ENCODE assay signal across 2 cellular contexts in the genomic region with DNA sequence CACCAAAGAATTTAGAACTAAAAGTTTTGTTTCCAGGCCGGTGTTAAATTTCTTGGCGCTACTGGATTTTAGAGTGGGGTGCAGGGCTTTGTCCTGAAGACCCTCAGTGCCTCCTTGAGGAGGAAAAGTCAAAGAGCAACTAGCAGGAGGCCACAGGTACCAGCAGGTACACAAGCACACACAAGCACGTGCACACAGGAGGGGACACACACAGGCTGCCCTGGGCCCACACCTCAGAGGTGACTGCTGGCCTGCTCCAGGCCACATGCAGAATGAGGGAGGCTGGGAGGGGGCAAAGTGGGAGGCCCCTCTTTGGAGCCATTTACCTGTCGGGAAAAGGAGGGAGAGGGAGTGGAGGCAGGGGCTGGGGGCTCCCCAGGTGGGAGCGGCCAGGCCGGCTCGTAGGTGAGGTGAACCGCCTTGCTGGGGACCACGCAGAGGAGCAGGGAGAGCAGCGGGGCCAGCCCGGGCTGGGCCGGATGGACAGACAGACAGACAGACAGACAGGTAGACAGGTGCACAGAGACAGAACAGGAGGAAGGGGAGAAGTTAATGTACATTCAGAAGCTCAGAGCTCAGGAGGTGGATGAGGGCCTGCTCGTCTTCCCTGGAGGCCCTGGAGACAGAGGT.
A peak's percentile ranks its signal among the peaks of the same experiment; 100 is the strongest.
TF ChIP-seq lines count a peak whose summit lies in the region.

No MANE protein-coding gene starts in this region.

TF ChIP-seq in GM23338, 12 proteins besides CTCF, POLR2A, EP300 and RAD21 (continues in another document):
- no peak for TF ChIP-seq EZH2phosphoT487 (IDR thresholded peaks at IDR 0.05; ENCODE audit: unreplicated experiment)
- TF ChIP-seq, protein P1, sequence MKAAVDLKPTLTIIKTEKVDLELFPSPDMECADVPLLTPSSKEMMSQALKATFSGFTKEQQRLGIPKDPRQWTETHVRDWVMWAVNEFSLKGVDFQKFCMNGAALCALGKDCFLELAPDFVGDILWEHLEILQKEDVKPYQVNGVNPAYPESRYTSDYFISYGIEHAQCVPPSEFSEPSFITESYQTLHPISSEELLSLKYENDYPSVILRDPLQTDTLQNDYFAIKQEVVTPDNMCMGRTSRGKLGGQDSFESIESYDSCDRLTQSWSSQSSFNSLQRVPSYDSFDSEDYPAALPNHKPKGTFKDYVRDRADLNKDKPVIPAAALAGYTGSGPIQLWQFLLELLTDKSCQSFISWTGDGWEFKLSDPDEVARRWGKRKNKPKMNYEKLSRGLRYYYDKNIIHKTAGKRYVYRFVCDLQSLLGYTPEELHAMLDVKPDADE (IDR thresholded peaks at IDR 0.05): no peak
- TF ChIP-seq ZNF331 (CRISPR knock-in tag; IDR thresholded peaks at IDR 0.05; ENCODE audit: low read depth): no peak
- no peak for TF ChIP-seq NANOG (IDR thresholded peaks at IDR 0.05; ENCODE audit: borderline replicate concordance)
- TF ChIP-seq JUNB (IDR thresholded peaks at IDR 0.05; ENCODE audit: unreplicated experiment): no peak
- TF ChIP-seq, protein P2, sequence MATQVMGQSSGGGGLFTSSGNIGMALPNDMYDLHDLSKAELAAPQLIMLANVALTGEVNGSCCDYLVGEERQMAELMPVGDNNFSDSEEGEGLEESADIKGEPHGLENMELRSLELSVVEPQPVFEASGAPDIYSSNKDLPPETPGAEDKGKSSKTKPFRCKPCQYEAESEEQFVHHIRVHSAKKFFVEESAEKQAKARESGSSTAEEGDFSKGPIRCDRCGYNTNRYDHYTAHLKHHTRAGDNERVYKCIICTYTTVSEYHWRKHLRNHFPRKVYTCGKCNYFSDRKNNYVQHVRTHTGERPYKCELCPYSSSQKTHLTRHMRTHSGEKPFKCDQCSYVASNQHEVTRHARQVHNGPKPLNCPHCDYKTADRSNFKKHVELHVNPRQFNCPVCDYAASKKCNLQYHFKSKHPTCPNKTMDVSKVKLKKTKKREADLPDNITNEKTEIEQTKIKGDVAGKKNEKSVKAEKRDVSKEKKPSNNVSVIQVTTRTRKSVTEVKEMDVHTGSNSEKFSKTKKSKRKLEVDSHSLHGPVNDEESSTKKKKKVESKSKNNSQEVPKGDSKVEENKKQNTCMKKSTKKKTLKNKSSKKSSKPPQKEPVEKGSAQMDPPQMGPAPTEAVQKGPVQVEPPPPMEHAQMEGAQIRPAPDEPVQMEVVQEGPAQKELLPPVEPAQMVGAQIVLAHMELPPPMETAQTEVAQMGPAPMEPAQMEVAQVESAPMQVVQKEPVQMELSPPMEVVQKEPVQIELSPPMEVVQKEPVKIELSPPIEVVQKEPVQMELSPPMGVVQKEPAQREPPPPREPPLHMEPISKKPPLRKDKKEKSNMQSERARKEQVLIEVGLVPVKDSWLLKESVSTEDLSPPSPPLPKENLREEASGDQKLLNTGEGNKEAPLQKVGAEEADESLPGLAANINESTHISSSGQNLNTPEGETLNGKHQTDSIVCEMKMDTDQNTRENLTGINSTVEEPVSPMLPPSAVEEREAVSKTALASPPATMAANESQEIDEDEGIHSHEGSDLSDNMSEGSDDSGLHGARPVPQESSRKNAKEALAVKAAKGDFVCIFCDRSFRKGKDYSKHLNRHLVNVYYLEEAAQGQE (IDR thresholded peaks at IDR 0.05; ENCODE audit: unreplicated experiment): no peak
- TF ChIP-seq, protein P3, sequence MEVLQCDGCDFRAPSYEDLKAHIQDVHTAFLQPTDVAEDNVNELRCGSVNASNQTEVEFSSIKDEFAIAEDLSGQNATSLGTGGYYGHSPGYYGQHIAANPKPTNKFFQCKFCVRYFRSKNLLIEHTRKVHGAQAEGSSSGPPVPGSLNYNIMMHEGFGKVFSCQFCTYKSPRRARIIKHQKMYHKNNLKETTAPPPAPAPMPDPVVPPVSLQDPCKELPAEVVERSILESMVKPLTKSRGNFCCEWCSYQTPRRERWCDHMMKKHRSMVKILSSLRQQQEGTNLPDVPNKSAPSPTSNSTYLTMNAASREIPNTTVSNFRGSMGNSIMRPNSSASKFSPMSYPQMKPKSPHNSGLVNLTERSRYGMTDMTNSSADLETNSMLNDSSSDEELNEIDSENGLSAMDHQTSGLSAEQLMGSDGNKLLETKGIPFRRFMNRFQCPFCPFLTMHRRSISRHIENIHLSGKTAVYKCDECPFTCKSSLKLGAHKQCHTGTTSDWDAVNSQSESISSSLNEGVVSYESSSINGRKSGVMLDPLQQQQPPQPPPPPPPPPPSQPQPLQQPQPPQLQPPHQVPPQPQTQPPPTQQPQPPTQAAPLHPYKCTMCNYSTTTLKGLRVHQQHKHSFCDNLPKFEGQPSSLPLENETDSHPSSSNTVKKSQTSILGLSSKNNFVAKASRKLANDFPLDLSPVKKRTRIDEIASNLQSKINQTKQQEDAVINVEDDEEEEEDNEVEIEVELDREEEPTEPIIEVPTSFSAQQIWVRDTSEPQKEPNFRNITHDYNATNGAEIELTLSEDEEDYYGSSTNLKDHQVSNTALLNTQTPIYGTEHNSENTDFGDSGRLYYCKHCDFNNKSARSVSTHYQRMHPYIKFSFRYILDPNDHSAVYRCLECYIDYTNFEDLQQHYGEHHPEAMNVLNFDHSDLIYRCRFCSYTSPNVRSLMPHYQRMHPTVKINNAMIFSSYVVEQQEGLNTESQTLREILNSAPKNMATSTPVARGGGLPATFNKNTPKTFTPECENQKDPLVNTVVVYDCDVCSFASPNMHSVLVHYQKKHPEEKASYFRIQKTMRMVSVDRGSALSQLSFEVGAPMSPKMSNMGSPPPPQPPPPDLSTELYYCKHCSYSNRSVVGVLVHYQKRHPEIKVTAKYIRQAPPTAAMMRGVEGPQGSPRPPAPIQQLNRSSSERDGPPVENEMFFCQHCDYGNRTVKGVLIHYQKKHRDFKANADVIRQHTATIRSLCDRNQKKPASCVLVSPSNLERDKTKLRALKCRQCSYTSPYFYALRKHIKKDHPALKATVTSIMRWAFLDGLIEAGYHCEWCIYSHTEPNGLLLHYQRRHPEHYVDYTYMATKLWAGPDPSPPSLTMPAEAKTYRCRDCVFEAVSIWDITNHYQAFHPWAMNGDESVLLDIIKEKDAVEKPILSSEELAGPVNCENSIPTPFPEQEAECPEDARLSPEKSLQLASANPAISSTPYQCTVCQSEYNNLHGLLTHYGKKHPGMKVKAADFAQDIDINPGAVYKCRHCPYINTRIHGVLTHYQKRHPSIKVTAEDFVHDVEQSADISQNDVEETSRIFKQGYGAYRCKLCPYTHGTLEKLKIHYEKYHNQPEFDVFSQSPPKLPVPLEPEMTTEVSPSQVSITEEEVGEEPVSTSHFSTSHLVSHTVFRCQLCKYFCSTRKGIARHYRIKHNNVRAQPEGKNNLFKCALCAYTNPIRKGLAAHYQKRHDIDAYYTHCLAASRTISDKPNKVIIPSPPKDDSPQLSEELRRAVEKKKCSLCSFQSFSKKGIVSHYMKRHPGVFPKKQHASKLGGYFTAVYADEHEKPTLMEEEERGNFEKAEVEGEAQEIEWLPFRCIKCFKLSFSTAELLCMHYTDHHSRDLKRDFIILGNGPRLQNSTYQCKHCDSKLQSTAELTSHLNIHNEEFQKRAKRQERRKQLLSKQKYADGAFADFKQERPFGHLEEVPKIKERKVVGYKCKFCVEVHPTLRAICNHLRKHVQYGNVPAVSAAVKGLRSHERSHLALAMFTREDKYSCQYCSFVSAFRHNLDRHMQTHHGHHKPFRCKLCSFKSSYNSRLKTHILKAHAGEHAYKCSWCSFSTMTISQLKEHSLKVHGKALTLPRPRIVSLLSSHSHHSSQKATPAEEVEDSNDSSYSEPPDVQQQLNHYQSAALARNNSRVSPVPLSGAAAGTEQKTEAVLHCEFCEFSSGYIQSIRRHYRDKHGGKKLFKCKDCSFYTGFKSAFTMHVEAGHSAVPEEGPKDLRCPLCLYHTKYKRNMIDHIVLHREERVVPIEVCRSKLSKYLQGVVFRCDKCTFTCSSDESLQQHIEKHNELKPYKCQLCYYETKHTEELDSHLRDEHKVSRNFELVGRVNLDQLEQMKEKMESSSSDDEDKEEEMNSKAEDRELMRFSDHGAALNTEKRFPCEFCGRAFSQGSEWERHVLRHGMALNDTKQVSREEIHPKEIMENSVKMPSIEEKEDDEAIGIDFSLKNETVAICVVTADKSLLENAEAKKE (CRISPR knock-in tag; IDR thresholded peaks at IDR 0.05): no peak
- no peak for TF ChIP-seq CREB1 (CRISPR knock-in tag; IDR thresholded peaks at IDR 0.05; ENCODE audit: low read depth)
- no peak for TF ChIP-seq ZNF114 (CRISPR knock-in tag; IDR thresholded peaks at IDR 0.05)

TF ChIP-seq in H1, 55 proteins besides CTCF, POLR2A, EP300 and RAD21:
- TF ChIP-seq, protein P4, sequence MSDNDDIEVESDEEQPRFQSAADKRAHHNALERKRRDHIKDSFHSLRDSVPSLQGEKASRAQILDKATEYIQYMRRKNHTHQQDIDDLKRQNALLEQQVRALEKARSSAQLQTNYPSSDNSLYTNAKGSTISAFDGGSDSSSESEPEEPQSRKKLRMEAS (IDR thresholded peaks at IDR 0.05): 0 out of 2 replicates have a peak, but pooled peaks have one; percentile 56
- no peak for TF ChIP-seq SAP30 (IDR thresholded peaks at IDR 0.05; ENCODE audit: insufficient read depth, insufficient replicate concordance, low read length)
TF ChIP-seq in H1: peak in this region for 1.
